ENCODE assay signal across 8 cellular contexts in the genomic region with DNA sequence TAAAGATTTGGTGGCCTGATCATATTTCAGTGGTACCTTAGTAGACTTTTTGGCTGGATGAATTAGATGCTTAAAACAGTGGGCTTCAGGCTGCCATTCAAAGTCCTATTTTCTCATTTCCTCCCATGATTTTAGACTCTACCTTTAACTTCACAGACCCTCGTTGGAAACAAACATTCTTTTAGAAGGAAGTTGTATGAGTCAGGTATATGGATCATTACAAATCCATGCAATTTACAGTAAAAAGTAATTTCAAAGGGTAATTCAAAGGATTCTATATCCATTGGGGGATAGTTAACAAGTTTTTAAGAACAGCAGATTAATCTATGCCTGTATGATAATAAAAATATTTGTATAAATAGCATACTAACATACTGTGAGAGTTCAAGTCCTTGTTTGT.
"Had no signal": no experiment of that assay in that cellular context is flagged by ENCODE, and none has a peak within 500 bp of the region (broad histone marks: within the 10 kb centered on the region; RNA-seq: fewer than 3 reads in every experiment).

No MANE protein-coding gene starts in this region.

- ATAC-seq: GM12878 had no signal

- FAIRE-seq: G401.6, GM12878, GM12891, GM12892, GM18507, GM19239 had no signal

- DNase-seq: GDM1, GF-D8 had no signal

- H3K4me3 ChIP-seq: GM12878 had no signal
